ENCODE assay signal across 1 cellular context in genomic region chr12:4274396-4274959, GRCh38.
TF ChIP-seq lines count a peak whose summit lies in the region.

No MANE protein-coding gene starts in this region.

TF ChIP-seq in H1, 55 proteins besides CTCF, POLR2A, EP300 and RAD21:
- TF ChIP-seq POLR2AphosphoS5 (IDR thresholded peaks at IDR 0.05; ENCODE audit: low read depth, low read length) (0 out of 2 replicates have a peak, but pooled peaks have one; percentile 29), HDAC2 (IDR thresholded peaks at IDR 0.05; ENCODE audit: borderline replicate concordance in 1 of 2, low read depth in 2 of 2, low read length in 2 of 2) (0 out of 4 replicates have a peak, but pooled peaks of 1 of the 2 experiments have one; percentile 22), MAFK (IDR thresholded peaks at IDR 0.05; ENCODE audit: low read depth, low read length) (no peak), RNF2 (IDR thresholded peaks at IDR 0.05; ENCODE audit: borderline replicate concordance, low read depth, low read length, missing control alignments, poor library complexity, severe bottlenecking) (peak; percentile 51), KDM4A (IDR thresholded peaks at IDR 0.05; ENCODE audit: low read depth, low read length, severe bottlenecking) (peak; percentile 54), GABPA (IDR thresholded peaks at IDR 0.05; ENCODE audit: borderline replicate concordance, insufficient read depth, low read length) (no peak), TAF1 (IDR thresholded peaks at IDR 0.05; ENCODE audit: low read depth, low read length) (0 out of 2 replicates have a peak, but pooled peaks have one; percentile 9), TCF12 (IDR thresholded peaks at IDR 0.05; ENCODE audit: low read depth, low read length) (no peak), YY1 (IDR thresholded peaks at IDR 0.05; ENCODE audit: low read depth, low read length) (peak; percentile 69; the same call in 1 of the 2 replicates), RBBP5 (IDR thresholded peaks at IDR 0.05; ENCODE audit: borderline replicate concordance, low read depth, low read length) (peak; percentile 83; the same call in 1 of the 2 replicates), SIN3A (conservative IDR thresholded peaks at IDR 0.05 in 1 of 2, IDR thresholded peaks at IDR 0.05 in 1 of 2; ENCODE audit: low read depth in 1 of 2, low read length in 2 of 2) (peak in 1 of 2 experiments; percentile 65; a peak in 1 of 4 replicates)
TF ChIP-seq in H1: peak in this region for 8.
